19 cellular contexts compared by ENCODE assay signal in the genomic region with DNA sequence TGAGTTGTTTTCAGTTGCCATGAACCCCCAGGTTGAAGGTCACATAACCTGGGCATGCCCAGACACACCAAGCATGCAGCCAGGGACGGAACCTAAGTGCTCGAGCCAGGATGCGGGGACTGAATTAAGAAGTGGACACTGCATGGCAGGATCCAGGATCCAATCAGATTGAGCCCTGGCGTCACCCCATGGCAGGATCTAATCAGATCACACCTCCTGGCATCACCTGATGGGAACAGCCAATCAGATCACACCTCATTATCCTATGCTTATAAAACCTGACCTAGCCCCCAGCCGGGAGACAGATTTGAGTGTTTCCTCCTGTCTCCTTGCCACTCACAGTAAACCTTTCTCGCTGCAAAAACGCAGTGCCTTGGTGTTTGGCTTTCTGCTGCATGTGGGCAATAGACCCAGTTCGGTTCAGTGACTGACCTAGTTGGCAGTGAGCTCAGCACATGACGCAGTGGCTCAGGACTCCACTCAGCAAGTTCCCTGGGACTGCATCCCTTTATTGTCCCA.
A peak's percentile ranks its signal among the peaks of the same experiment; 100 is the strongest.
DNase-seq lines count a peak whose midpoint lies in the region; ATAC-seq and TF ChIP-seq lines count a peak whose summit lies in the region.
"Had no signal": no experiment of that assay in that cellular context is flagged by ENCODE, and none has a peak within 500 bp of the region (broad histone marks: within the 10 kb centered on the region; RNA-seq: fewer than 3 reads in every experiment).

No MANE protein-coding gene starts in this region.

- peak overlapping the region; percentile 25 for H3K4me3 Mint-ChIP-seq in T-helper 17 cell
- H3K4me3 Mint-ChIP-seq: activated CD4-positive, alpha-beta T cell treated with anti-CD3 and anti-CD28 coated beads for 36 hours; activated CD8-positive, alpha-beta memory T cell treated with anti-CD3 and anti-CD28 coated beads, Interleukin-2, amount 10 ng/mL, durations not matched to agents 7 days and 5 days; activated naive CD8-positive, alpha-beta T cell treated with anti-CD3 and anti-CD28 coated beads for 36 hours; activated T-helper 1 cell treated with anti-CD3 and anti-CD28 coated beads, Interleukin-12 subunit alpha, Interleukin-12 subunit beta, Interleukin-2, Interleukin-4 antibody, amounts not matched to agents 30 ng/mL and 10 ng/mL and 1 ng/mL, durations not matched to agents 14 hours and 24 hours and 36 hours had no signal

- 54 to 81% (median 74%) methylated on average over 9 of the region's 9 CpGs for WGBS in ovary, 3 donors

- H3K9ac ChIP-seq in stomach smooth muscle (ENCODE audit: low read length in 2 of 2), result peak overlapping the region in 1 of 2 donors; percentile 47

- no peak for TF ChIP-seq EP300 in ovary (IDR thresholded peaks at IDR 0.05)

- H3K36me3 ChIP-seq in stomach smooth muscle (ENCODE audit: control insufficient read depth in 2 of 2, insufficient read depth in 2 of 2, low read length in 2 of 2) (no peaks in the 10 kb centered on the region), ovary (no peaks in the 10 kb centered on the region)
- H3K36me3 ChIP-seq: neutrophil, upper lobe of right lung had no signal

- no peaks in the 10 kb centered on the region for H3K27me3 ChIP-seq in stomach smooth muscle (ENCODE audit: control insufficient read depth in 1 of 2, insufficient read depth in 2 of 2, low read length in 2 of 2)
- H3K27me3 ChIP-seq in ovary, result no peaks in the 10 kb centered on the region
- H3K27me3 ChIP-seq: neutrophil, upper lobe of right lung had no signal

- DNase-seq in NCI-H748 (lab: John Stamatoyannopoulos, UW; ENCODE audit: unreplicated experiment) (peak; percentile 26), NCI-H748 treated with DMSO at 0.1 percent for 48 hours (lab: John Stamatoyannopoulos, UW) (no peak), T-helper 17 cell (no peak), ovary (no peak)
- DNase-seq: activated CD4-positive, alpha-beta T cell treated with anti-CD3 and anti-CD28 coated beads for 36 hours; activated CD8-positive, alpha-beta memory T cell treated with anti-CD3 and anti-CD28 coated beads, Interleukin-2, amount 10 ng/mL, durations not matched to agents 7 days and 5 days; activated naive CD8-positive, alpha-beta T cell treated with anti-CD3 and anti-CD28 coated beads for 36 hours; Kasumi-1; NCI-H1105; NCI-H2029 treated with DMSO at 0.1 percent for 48 hours; retina; upper lobe of right lung had no signal

- no peaks in the 10 kb centered on the region for H3K27me3 Mint-ChIP-seq in T-helper 17 cell
- H3K27me3 Mint-ChIP-seq: activated CD4-positive, alpha-beta T cell treated with anti-CD3 and anti-CD28 coated beads for 36 hours; activated naive CD8-positive, alpha-beta T cell treated with anti-CD3 and anti-CD28 coated beads for 36 hours had no signal

- H3K4me1 Mint-ChIP-seq in T-helper 17 cell, result peaks cover 12% of the 10 kb centered on the region

- peak overlapping the region; percentile 90 for H3K27ac ChIP-seq in stomach smooth muscle (ENCODE audit: low read length)
- no peak overlapping the region for H3K27ac ChIP-seq in ovary
- H3K27ac ChIP-seq: RWPE1, upper lobe of right lung had no signal

- peaks cover 3% of the 10 kb centered on the region for H3K36me3 Mint-ChIP-seq in T-helper 17 cell (ENCODE audit: low read depth)
- H3K36me3 Mint-ChIP-seq: activated CD8-positive, alpha-beta memory T cell treated with anti-CD3 and anti-CD28 coated beads, Interleukin-2, amount 10 ng/mL, durations not matched to agents 7 days and 5 days had no signal

- ATAC-seq in T-helper 17 cell (no peak), HG03469 (IDR thresholded peaks at IDR 0.05; ENCODE audit: unreplicated experiment) (no peak)
- ATAC-seq in activated CD4-positive, CD25-positive, alpha-beta regulatory T cell treated with anti-CD3 and anti-CD28 coated beads, Interleukin-2, amount 50 U/mL, for 24 hours, result no peak
- ATAC-seq: activated CD4-positive, alpha-beta T cell treated with anti-CD3 and anti-CD28 coated beads for 36 hours; activated CD8-positive, alpha-beta memory T cell treated with anti-CD3 and anti-CD28 coated beads, Interleukin-2, amount 10 ng/mL, durations not matched to agents 7 days and 5 days; upper lobe of right lung had no signal

- H3K9me3 ChIP-seq in T-helper 17 cell (ENCODE audit: control insufficient read depth, low read length, poor library complexity, severe bottlenecking) (no peaks in the 10 kb centered on the region), iPS-18c (ENCODE audit: control insufficient read depth, insufficient read depth, low read length) (peaks cover 4% of the 10 kb centered on the region), stomach smooth muscle (ENCODE audit: control insufficient read depth in 2 of 2, low read length in 2 of 2) (no peaks in the 10 kb centered on the region), ovary (no peaks in the 10 kb centered on the region)
- H3K9me3 ChIP-seq: neutrophil, upper lobe of right lung had no signal

- H3K4me1 ChIP-seq in stomach smooth muscle (ENCODE audit: control insufficient read depth, insufficient read depth, low read length) (peaks cover 44% of the 10 kb centered on the region), ovary (ENCODE audit: insufficient read depth) (no peaks in the 10 kb centered on the region)
- H3K4me1 ChIP-seq: upper lobe of right lung had no signal

- TF ChIP-seq POLR2A in ovary (IDR thresholded peaks at IDR 0.05), result no peak

- H3K4me3 ChIP-seq in iPS-18c (ENCODE audit: insufficient read depth, low read depth, low read length) (peak overlapping the region; percentile 15; the same call in 1 of the 2 replicates), stomach smooth muscle (ENCODE audit: low read length in 2 of 2) (no peak overlapping the region), ovary (no peak overlapping the region)
- H3K4me3 ChIP-seq: upper lobe of right lung had no signal

- intact Hi-C loops in ovary (cut with DNase I), result no loop called here

- no peak overlapping the region for H3K27ac Mint-ChIP-seq in T-helper 17 cell
- H3K27ac Mint-ChIP-seq: activated CD4-positive, alpha-beta T cell treated with anti-CD3 and anti-CD28 coated beads for 36 hours; activated CD8-positive, alpha-beta memory T cell treated with anti-CD3 and anti-CD28 coated beads, Interleukin-2, amount 10 ng/mL, durations not matched to agents 7 days and 5 days; activated naive CD8-positive, alpha-beta T cell treated with anti-CD3 and anti-CD28 coated beads for 36 hours; activated T-helper 1 cell treated with anti-CD3 and anti-CD28 coated beads, Interleukin-12 subunit alpha, Interleukin-12 subunit beta, Interleukin-2, Interleukin-4 antibody, amounts not matched to agents 30 ng/mL and 10 ng/mL and 1 ng/mL, durations not matched to agents 14 hours and 24 hours and 36 hours had no signal

- TF ChIP-seq CTCF in ovary (IDR thresholded peaks at IDR 0.05), result no peak
